16 cellular contexts compared by ENCODE assay signal in the genomic region with DNA sequence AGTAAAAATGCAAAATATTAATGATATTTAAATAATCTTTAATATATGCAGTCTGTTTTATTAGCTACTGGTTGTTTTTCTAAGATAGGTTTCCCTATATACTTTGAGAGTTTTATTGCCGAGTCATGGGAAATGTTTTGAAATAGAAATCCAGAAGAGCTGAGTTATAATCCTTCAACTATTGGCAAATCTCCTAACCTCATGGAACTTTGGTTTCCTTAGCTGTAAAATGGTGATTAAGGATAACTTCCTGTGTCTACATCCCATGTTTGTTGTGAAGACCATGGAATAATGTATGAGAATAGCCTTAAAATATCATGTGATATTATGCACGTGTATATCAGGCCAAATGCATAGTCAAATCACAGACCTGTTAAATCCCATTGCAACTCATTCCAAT. TPM values are rescaled to one million over a fixed set of nuclear protein-coding genes. Genes with fewer than 3 reads are reported as not detected.
A peak's percentile ranks its signal among the peaks of the same experiment; 100 is the strongest.
DNase-seq lines count a peak whose midpoint lies in the region; ATAC-seq, FAIRE-seq and TF ChIP-seq lines count a peak whose summit lies in the region.
"Had no signal": no experiment of that assay in that cellular context is flagged by ENCODE, and none has a peak within 500 bp of the region (broad histone marks: within the 10 kb centered on the region; RNA-seq: fewer than 3 reads in every experiment).

No MANE protein-coding gene starts in this region.

- TF ChIP-seq RAD21 in K562 (CRISPR knock-in tag; conservative IDR thresholded peaks at IDR 0.05 in 1 of 2, IDR thresholded peaks at IDR 0.05 in 1 of 2) = no peak

- H3K4me1 ChIP-seq in A673 (ENCODE audit: insufficient read depth, low read length, poor library complexity, severe bottlenecking) = peaks cover 41% of the 10 kb centered on the region
- H3K4me1 ChIP-seq in Loucy (ENCODE audit: insufficient read depth, low read length, poor library complexity, severe bottlenecking) = peaks cover 15% of the 10 kb centered on the region
- H3K4me1 ChIP-seq in K562 (replicated peaks in 1 of 2; ENCODE audit: control insufficient read depth in 2 of 2, insufficient read depth in 2 of 2, low read length in 2 of 2) = no peaks in the 10 kb centered on the region
- H3K4me1 ChIP-seq in CD8-positive, alpha-beta T cell (ENCODE audit: insufficient read depth, low read length) = no peaks in the 10 kb centered on the region

- BruUV-seq in A673 (replicated peaks; lab: Mats Ljungman, UMichigan) (no TSS peak), K562 (replicated peaks; lab: Mats Ljungman, UMichigan) (no TSS peak)

- no peaks in the 10 kb centered on the region for H3K9me1 ChIP-seq in K562 (ENCODE audit: control insufficient read depth, insufficient read depth, low read length)

- H3K4me3 ChIP-seq in A673 (ENCODE audit: low read depth, low read length, poor library complexity, severe bottlenecking) (no peak overlapping the region), Loucy (ENCODE audit: low read length, poor library complexity, severe bottlenecking) (no peak overlapping the region), K562 (no peak overlapping the region)
- H3K4me3 ChIP-seq in CD8-positive, alpha-beta T cell (ENCODE audit: low read depth, low read length) = no peak overlapping the region

- no peaks in the 10 kb centered on the region for H3K9me2 ChIP-seq in Loucy (replicated peaks; ENCODE audit: low read depth, low read length)

- no peaks in the 10 kb centered on the region for H3K36me3 ChIP-seq in A673 (ENCODE audit: insufficient read depth, low read length, poor library complexity, severe bottlenecking)
- no peaks in the 10 kb centered on the region; the same call in 1 of the 2 replicates for H3K36me3 ChIP-seq in Loucy (ENCODE audit: insufficient read depth, low read length)
- no peaks in the 10 kb centered on the region for H3K36me3 ChIP-seq in K562 (ENCODE audit: control insufficient read depth, insufficient read depth, low read length)
- H3K36me3 ChIP-seq in CD8-positive, alpha-beta T cell (ENCODE audit: insufficient read depth, low read length) = no peaks in the 10 kb centered on the region

- H3K27ac ChIP-seq in A673 (ENCODE audit: low read depth, low read length, poor library complexity, severe bottlenecking) (peak overlapping the region; percentile 75), K562 (ENCODE audit: extremely low read depth, low read depth, low read length) (no peak overlapping the region)
- no peak overlapping the region for H3K27ac ChIP-seq in CD8-positive, alpha-beta T cell (ENCODE audit: low read depth, low read length)
- H3K27ac ChIP-seq: C4-2B had no signal

- no peak for TF ChIP-seq POLR2A in K562 (conservative IDR thresholded peaks at IDR 0.05)

- H4K20me1 ChIP-seq in Loucy (ENCODE audit: insufficient read depth, low read length, poor library complexity, severe bottlenecking) (no peaks in the 10 kb centered on the region), K562 (replicated peaks; ENCODE audit: control insufficient read depth, insufficient read depth, low read length) (no peaks in the 10 kb centered on the region)

- POLR2A ChIA-PET in A673 (lab: Charles Lee; ENCODE audit: low non-redundant PET) (no interaction called here), K562 (lab: Yijun Ruan, JAX) (no interaction called here)
- POLR2A ChIA-PET in CD8-positive, alpha-beta T cell (lab: Charles Lee) = no interaction called here

- H3K9me3 ChIP-seq in A673 (ENCODE audit: low read depth, low read length, poor library complexity, severe bottlenecking) (no peaks in the 10 kb centered on the region), Loucy (ENCODE audit: insufficient read depth, low read depth, low read length) (no peaks in the 10 kb centered on the region), K562 (replicated peaks; ENCODE audit: control insufficient read depth, insufficient read depth, low read depth, low read length) (no peaks in the 10 kb centered on the region)
- H3K9me3 ChIP-seq in CD8-positive, alpha-beta T cell (ENCODE audit: low read length) = no peaks in the 10 kb centered on the region

- H3K36me3 Mint-ChIP-seq in CD8-positive, alpha-beta T cell = no peaks in the 10 kb centered on the region

- ATAC-seq in K562 = no peak
- ATAC-seq in CD8-positive, alpha-beta T cell = no peak

- H3K79me2 ChIP-seq in Loucy (ENCODE audit: insufficient read depth, low read length) = no peaks in the 10 kb centered on the region
- H3K79me2 ChIP-seq in K562 (ENCODE audit: control insufficient read depth, insufficient read depth, low read length) = no peaks in the 10 kb centered on the region

- intact Hi-C loops in A673 (cut with micrococcal nuclease; ENCODE audit: unreplicated experiment) (no loop called here), K562 (cut with micrococcal nuclease) (no loop called here)
- intact Hi-C loops in CD8-positive, alpha-beta T cell (cut with DNase I, micrococcal nuclease) = no loop called here

- H3F3A ChIP-seq in Loucy (ENCODE audit: low read depth) = peaks cover 4% of the 10 kb centered on the region; the same call in 1 of the 2 replicates

- H2AFZ ChIP-seq in Loucy (ENCODE audit: low read length) = no peak overlapping the region
- H2AFZ ChIP-seq in K562 (ENCODE audit: low read depth, low read length) = no peak overlapping the region

- in situ Hi-C loops in K562 (cut with MboI) = no loop called here

- CTCF ChIA-PET in A673 (lab: Charles Lee) = no interaction called here
- CTCF ChIA-PET in K562 (lab: Yijun Ruan, JAX; ENCODE audit: low intra/inter-chr PET ratio) = no interaction called here
- CTCF ChIA-PET in CD8-positive, alpha-beta T cell (lab: Charles Lee) = no interaction called here

- TF ChIP-seq CTCF in A673 (conservative IDR thresholded peaks at IDR 0.05; ENCODE audit: low read depth, low read length) = no peak
- TF ChIP-seq CTCF in Loucy (conservative IDR thresholded peaks at IDR 0.05; ENCODE audit: low read length) = no peak
- no peak for TF ChIP-seq CTCF in K562 (IDR thresholded peaks at IDR 0.05 in 2 of 3, conservative IDR thresholded peaks at IDR 0.05 in 1 of 3; ENCODE audit: insufficient read depth in 2 of 3, low read depth in 1 of 3, low read length in 3 of 3)
- no peak for TF ChIP-seq CTCF in CD8-positive, alpha-beta T cell (IDR thresholded peaks at IDR 0.05)

- H3K4me2 ChIP-seq in Loucy (ENCODE audit: low read depth, low read length, poor library complexity, severe bottlenecking) (peak overlapping the region; percentile 26), K562 (ENCODE audit: insufficient read depth, low read length) (no peak overlapping the region)

- DNase-seq in A673 (ENCODE audit: low spot score) = peak; percentile 67
- DNase-seq in K562 (ENCODE audit: extremely low read depth in 1 of 4, low spot score in 3 of 4) = no peak
- peak; percentile 7 for DNase-seq in iris pigment epithelial cell (ENCODE audit: low read depth)
- DNase-seq in cerebellar nuclear complex (lab: John Stamatoyannopoulos, UW) = no peak
- DNase-seq in CD8-positive, alpha-beta T cell = no peak
- DNase-seq in COLO829 (ENCODE audit: low spot score) = no peak
- DNase-seq: AML-193; Calu3; CD4-positive, alpha-beta T cell; DMS79 treated with DMSO at 0.1 percent for 48 hours; GF-D8; H9 had no signal

- 0% methylated on average over 2 of the region's 2 CpGs for WGBS in K562 (ENCODE audit: insufficient coverage, low coverage, missing lambda C conversion rate)

- H3K4me3 Mint-ChIP-seq in CD8-positive, alpha-beta T cell = no peak overlapping the region
- H3K4me3 Mint-ChIP-seq: CD4-positive, alpha-beta T cell; H9 had no signal

- H3K27me3 Mint-ChIP-seq in CD8-positive, alpha-beta T cell (ENCODE audit: low read depth) = peaks cover 17% of the 10 kb centered on the region

- H3K9me3 Mint-ChIP-seq in CD8-positive, alpha-beta T cell = no peaks in the 10 kb centered on the region
- H3K9me3 Mint-ChIP-seq: CD4-positive, alpha-beta T cell; H9 had no signal

- FAIRE-seq in K562 (lab: Jason Lieb, UNC) = no peak
- FAIRE-seq: H1 had no signal

- TF ChIP-seq EP300 in K562 (IDR thresholded peaks at IDR 0.05; ENCODE audit: low read length) = no peak

- no peaks in the 10 kb centered on the region for H3K4me1 Mint-ChIP-seq in CD8-positive, alpha-beta T cell (ENCODE audit: low read depth)
- H3K4me1 Mint-ChIP-seq: H9 had no signal

- H3K27ac Mint-ChIP-seq in CD8-positive, alpha-beta T cell = no peak overlapping the region
- H3K27ac Mint-ChIP-seq: CD4-positive, alpha-beta T cell; H9 had no signal

- H3K9ac ChIP-seq in Loucy (ENCODE audit: low read depth, low read length, poor library complexity, severe bottlenecking) (no peak overlapping the region), K562 (ENCODE audit: insufficient read depth in 1 of 2, low read depth in 2 of 2, low read length in 2 of 2) (no peak overlapping the region)

- H3K27me3 ChIP-seq in A673 (replicated peaks; ENCODE audit: insufficient read depth, low read depth, low read length, poor library complexity) (no peaks in the 10 kb centered on the region), Loucy (ENCODE audit: insufficient read depth, low read length, poor library complexity, severe bottlenecking) (no peaks in the 10 kb centered on the region), K562 (ENCODE audit: control insufficient read depth in 2 of 2, insufficient read depth in 2 of 2, low read length in 2 of 2) (no peaks in the 10 kb centered on the region)
- H3K27me3 ChIP-seq in CD8-positive, alpha-beta T cell (ENCODE audit: insufficient read depth, low read length) = no peaks in the 10 kb centered on the region

RNA-seq across cellular contexts. Expression of a gene that starts 51.0 kb away (rescaled TPM):
- total RNA-seq in A673 (2021) = 0.15 and 0.33 TPM in 2 replicates
- total RNA-seq in K562 (2011; cell fraction: chromatin; rRNA removed; ENCODE audit: low replicate concordance) = 0.02 and 0.07 TPM in 2 replicates
- under 0.01 TPM in 1 of 2 replicates, not detected in the other for total RNA-seq in K562 (2011; cell fraction: nucleolus; rRNA removed)
- total RNA-seq in K562 (2011; cell fraction: nucleoplasm; rRNA removed) = 0.07 TPM in 1 of 2 replicates, not detected in the other
- total RNA-seq in K562 (2014; rRNA removed) = under 0.01 TPM in 1 of 2 replicates, not detected in the other
- 0.03 TPM in 1 of 2 replicates, not detected in the other for total RNA-seq in K562 (2014; rRNA removed; fragmentation: Illumina TruSeq; extraction: Trizol)
- not detected in 2 replicates for total RNA-seq in K562 (2015; rRNA removed; fragmentation: Illumina TruSeq; extraction: Trizol)
- 0.04 TPM in 2 replicates for total RNA-seq in K562 (2021)
- polyA plus RNA-seq in K562 (2011; rRNA removed) = 0.01 and 0.03 TPM in 2 replicates
- polyA plus RNA-seq in K562 (2011; cell fraction: cytosol; rRNA removed) = not detected in 2 replicates
- 0.03 and 0.04 TPM in 2 replicates for polyA plus RNA-seq in K562 (2011; cell fraction: nucleus; rRNA removed)
- polyA plus RNA-seq in K562 (2012) = 0.01 and 0.03 TPM in 2 replicates
- not detected in 2 replicates for polyA plus RNA-seq in K562 (2014; fragmentation: Illumina TruSeq; extraction: Trizol)
- not detected for polyA plus RNA-seq in K562 (2014; fragmentation: Nextera tagmentation; extraction: Ambion mirVana)
- not detected in 2 replicates for polyA plus RNA-seq in K562 (2014; rRNA removed)
- polyA minus RNA-seq in K562 (2011; rRNA and poly(A)+ RNA removed) = 0.03 TPM in 1 of 2 replicates, not detected in the other
- polyA minus RNA-seq in K562 (2011; cell fraction: cytosol; rRNA and poly(A)+ RNA removed) = not detected in 2 replicates
- polyA minus RNA-seq in K562 (2011; cell fraction: nucleus; rRNA and poly(A)+ RNA removed) = under 0.01 and 0.11 TPM in 2 replicates
- not detected for total RNA-seq in CD8-positive, alpha-beta T cell
- total RNA-seq: A172; Calu3; CD4-positive, alpha-beta T cell had no signal

Comparison
In these comparisons a context has a peak if more than half of its experiments do, and no peak if none do; other contexts are left out.
1. DNase-seq: peak in A673 (single experiment) and iris pigment epithelial cell (single experiment); none in K562 (0 of 4), cerebellar nuclear complex (0 of 2), CD8-positive, alpha-beta T cell (0 of 7) and COLO829 (single experiment).